Comparison of ENCODE assay signal across 8 cellular contexts in genomic region chr18:34729264-34729663, GRCh38. TPM values are rescaled to one million over a fixed set of nuclear protein-coding genes. Genes with fewer than 3 reads are reported as not detected.
DNase-seq lines count a peak whose midpoint lies in the region; ATAC-seq lines count a peak whose summit lies in the region.

No MANE protein-coding gene starts in this region.

- H3K9me3 ChIP-seq in adipocyte (ENCODE audit: control insufficient read depth, low read length) = no peaks in the 10 kb centered on the region

- H3K36me3 ChIP-seq in adipocyte (ENCODE audit: control insufficient read depth, insufficient read depth, low read length, severe bottlenecking) = no peaks in the 10 kb centered on the region

- no peak overlapping the region for H3K27ac Mint-ChIP-seq in activated CD4-positive, alpha-beta T cell treated with anti-CD3 and anti-CD28 coated beads for 36 hours
- no peak overlapping the region for H3K27ac Mint-ChIP-seq in activated CD8-positive, alpha-beta memory T cell treated with anti-CD3 and anti-CD28 coated beads, Interleukin-2, amount 10 ng/mL, durations not matched to agents 7 days and 5 days

- peak overlapping the region; percentile 22 for H3K9ac ChIP-seq in adipocyte (ENCODE audit: low read length)

- peaks cover 11% of the 10 kb centered on the region for H3K27me3 Mint-ChIP-seq in activated CD4-positive, alpha-beta T cell treated with anti-CD3 and anti-CD28 coated beads for 36 hours
- H3K27me3 Mint-ChIP-seq in activated CD8-positive, alpha-beta memory T cell treated with anti-CD3 and anti-CD28 coated beads, Interleukin-2, amount 10 ng/mL, durations not matched to agents 7 days and 5 days = peaks cover 12% of the 10 kb centered on the region

- no peaks in the 10 kb centered on the region for H3K36me3 Mint-ChIP-seq in activated CD4-positive, alpha-beta T cell treated with anti-CD3 and anti-CD28 coated beads for 36 hours (ENCODE audit: low read depth)
- H3K36me3 Mint-ChIP-seq in activated CD8-positive, alpha-beta memory T cell treated with anti-CD3 and anti-CD28 coated beads, Interleukin-2, amount 10 ng/mL, durations not matched to agents 7 days and 5 days = no peaks in the 10 kb centered on the region

- H3K4me1 Mint-ChIP-seq in activated CD4-positive, alpha-beta T cell treated with anti-CD3 and anti-CD28 coated beads for 36 hours = no peaks in the 10 kb centered on the region
- H3K4me1 Mint-ChIP-seq in activated CD8-positive, alpha-beta memory T cell treated with anti-CD3 and anti-CD28 coated beads, Interleukin-2, amount 10 ng/mL, durations not matched to agents 7 days and 5 days = no peaks in the 10 kb centered on the region

- POLR2A ChIA-PET in activated CD4-positive, alpha-beta T cell treated with anti-CD3 and anti-CD28 coated beads for 36 hours (lab: Charles Lee) = no interaction called here

- peak; percentile 18 for DNase-seq in activated CD4-positive, alpha-beta T cell treated with anti-CD3 and anti-CD28 coated beads for 36 hours
- DNase-seq in activated CD4-positive, alpha-beta T cell treated with anti-CD3 and anti-CD28 coated beads for 1 hour = no peak
- DNase-seq in adipocyte (ENCODE audit: low read depth) = peak; percentile 36
- DNase-seq in iris pigment epithelial cell (ENCODE audit: low read depth) = peak; percentile 54
- DNase-seq in AML-193 (lab: John Stamatoyannopoulos, UW) = no peak
- DNase-seq in stimulated activated CD4-positive, alpha-beta T cell treated with anti-CD3 and anti-CD28 coated beads, Interleukin-2, amount 100 ng/mL, for 48 hours = no peak
- DNase-seq in activated CD8-positive, alpha-beta memory T cell treated with anti-CD3 and anti-CD28 coated beads, Interleukin-2, amount 10 ng/mL, durations not matched to agents 7 days and 5 days = no peak

- H3K27me3 ChIP-seq in adipocyte (replicated peaks; ENCODE audit: control insufficient read depth, insufficient read depth, low read length) = no peaks in the 10 kb centered on the region

- H3K4me1 ChIP-seq in adipocyte (ENCODE audit: control insufficient read depth, insufficient read depth, low read length) = peaks cover 21% of the 10 kb centered on the region

- intact Hi-C loops in activated CD4-positive, alpha-beta T cell treated with anti-CD3 and anti-CD28 coated beads for 36 hours (cut with DNase I, micrococcal nuclease) = loop anchor here (2.0 kb wide), 1 partner anchor 60 kb away; no protein-coding TSS in a partner anchor

- peak; percentile 75 for ATAC-seq in activated CD4-positive, alpha-beta T cell treated with anti-CD3 and anti-CD28 coated beads for 36 hours
- peak; percentile 89 for ATAC-seq in HG03442 (IDR thresholded peaks at IDR 0.05; ENCODE audit: unreplicated experiment)
- ATAC-seq in activated CD8-positive, alpha-beta memory T cell treated with anti-CD3 and anti-CD28 coated beads, Interleukin-2, amount 10 ng/mL, durations not matched to agents 7 days and 5 days = no peak

- CTCF ChIA-PET in activated CD4-positive, alpha-beta T cell treated with anti-CD3 and anti-CD28 coated beads for 36 hours (lab: Charles Lee) = interaction anchor here (1.5 to 1.9 kb wide), 3 partner anchors 8 to 59 kb away, joined by 3 to 6 read pairs (median 5); no protein-coding TSS in a partner anchor
- CTCF ChIA-PET in activated CD8-positive, alpha-beta memory T cell treated with anti-CD3 and anti-CD28 coated beads, Interleukin-2, amount 10 ng/mL, durations not matched to agents 7 days and 5 days (lab: Charles Lee) = no interaction called here

- no peak overlapping the region for H3K4me3 Mint-ChIP-seq in activated CD4-positive, alpha-beta T cell treated with anti-CD3 and anti-CD28 coated beads for 36 hours
- H3K4me3 Mint-ChIP-seq in activated CD8-positive, alpha-beta memory T cell treated with anti-CD3 and anti-CD28 coated beads, Interleukin-2, amount 10 ng/mL, durations not matched to agents 7 days and 5 days = no peak overlapping the region

- H3K9me3 Mint-ChIP-seq in activated CD4-positive, alpha-beta T cell treated with anti-CD3 and anti-CD28 coated beads for 36 hours (ENCODE audit: low read depth) = no peaks in the 10 kb centered on the region
- H3K9me3 Mint-ChIP-seq in activated CD8-positive, alpha-beta memory T cell treated with anti-CD3 and anti-CD28 coated beads, Interleukin-2, amount 10 ng/mL, durations not matched to agents 7 days and 5 days (ENCODE audit: low read depth) = no peaks in the 10 kb centered on the region

- peak overlapping the region; percentile 49 for H3K4me3 ChIP-seq in adipocyte (ENCODE audit: low read length)

RNA-seq across cellular contexts. Expression of gene DTNA, which starts 19.2 kb away (rescaled TPM):
- total RNA-seq in activated CD4-positive, alpha-beta T cell treated with anti-CD3 and anti-CD28 coated beads for 36 hours = under 1 TPM; 0.48 to 0.53 TPM
- total RNA-seq in activated CD8-positive, alpha-beta memory T cell treated with anti-CD3 and anti-CD28 coated beads, Interleukin-2, amount 10 ng/mL, durations not matched to agents 7 days and 5 days = not detected

Comparison
In these comparisons a context has a peak if more than half of its experiments do, and no peak if none do; other contexts are left out.
1. DNase-seq: peak in activated CD4-positive, alpha-beta T cell treated with anti-CD3 and anti-CD28 coated beads for 36 hours (single experiment), adipocyte (single experiment) and iris pigment epithelial cell (single experiment); none in activated CD4-positive, alpha-beta T cell treated with anti-CD3 and anti-CD28 coated beads for 1 hour (single experiment), AML-193 (0 of 2), stimulated activated CD4-positive, alpha-beta T cell treated with anti-CD3 and anti-CD28 coated beads, Interleukin-2, amount 100 ng/mL, for 48 hours (0 of 2) and activated CD8-positive, alpha-beta memory T cell treated with anti-CD3 and anti-CD28 coated beads, Interleukin-2, amount 10 ng/mL, durations not matched to agents 7 days and 5 days (single experiment).